17 cellular contexts compared by ENCODE assay signal in genomic region chr4:28350485-28350884, GRCh38.
A peak's percentile ranks its signal among the peaks of the same experiment; 100 is the strongest.
DNase-seq lines count a peak whose midpoint lies in the region; ATAC-seq lines count a peak whose summit lies in the region.
"Had no signal": no experiment of that assay in that cellular context is flagged by ENCODE, and none has a peak within 500 bp of the region (broad histone marks: within the 10 kb centered on the region; RNA-seq: fewer than 3 reads in every experiment).

No MANE protein-coding gene starts in this region.

- no peak overlapping the region for H3K4me3 ChIP-seq in skeletal muscle cell (ENCODE audit: low read depth, low read length)
- H3K4me3 ChIP-seq: right lobe of liver, tibial nerve had no signal

- no peak for ATAC-seq in HG03342 (IDR thresholded peaks at IDR 0.05; ENCODE audit: unreplicated experiment)
- ATAC-seq: HepG2; naive thymus-derived CD4-positive, alpha-beta T cell; right lobe of liver; T-helper 17 cell had no signal

- peak overlapping the region; percentile 39 for H3K27ac ChIP-seq in epithelial cell of prostate
- H3K27ac ChIP-seq: right lobe of liver, tibial nerve had no signal

- DNase-seq in ELR (ENCODE audit: low read depth): peak; percentile 26
- DNase-seq in NCI-H226: peak; percentile 36
- no peak for DNase-seq in epithelial cell of prostate (ENCODE audit: low read depth, low spot score)
- DNase-seq in skeletal muscle cell (ENCODE audit: low read depth): peak; percentile 49
- DNase-seq in NCI-H2196 treated with DMSO at 0.1 percent for 48 hours (lab: John Stamatoyannopoulos, UW; ENCODE audit: unreplicated experiment): no peak
- no peak for DNase-seq in epidermal melanocyte (ENCODE audit: insufficient read length, low spot score)
- DNase-seq: activated CD4-positive, alpha-beta T cell treated with anti-CD3 and anti-CD28 coated beads, Interleukin-2, amount 10 ng/mL, durations not matched to agents 7 days and 5 days; Caco-2; dermis blood vessel endothelial cell; naive thymus-derived CD4-positive, alpha-beta T cell; NCI-H2171; NCI-H748 treated with DMSO at 0.1 percent for 48 hours; right lobe of liver; T-helper 17 cell had no signal

Comparison
In these comparisons a context has a peak if more than half of its experiments do, and no peak if none do; other contexts are left out.
1. DNase-seq: peak in ELR (single experiment), NCI-H226 (single experiment) and skeletal muscle cell (single experiment); none in epithelial cell of prostate (single experiment), NCI-H2196 treated with DMSO at 0.1 percent for 48 hours (single experiment) and epidermal melanocyte (single experiment).